ENCODE assay signal across 3 cellular contexts in the genomic region with DNA sequence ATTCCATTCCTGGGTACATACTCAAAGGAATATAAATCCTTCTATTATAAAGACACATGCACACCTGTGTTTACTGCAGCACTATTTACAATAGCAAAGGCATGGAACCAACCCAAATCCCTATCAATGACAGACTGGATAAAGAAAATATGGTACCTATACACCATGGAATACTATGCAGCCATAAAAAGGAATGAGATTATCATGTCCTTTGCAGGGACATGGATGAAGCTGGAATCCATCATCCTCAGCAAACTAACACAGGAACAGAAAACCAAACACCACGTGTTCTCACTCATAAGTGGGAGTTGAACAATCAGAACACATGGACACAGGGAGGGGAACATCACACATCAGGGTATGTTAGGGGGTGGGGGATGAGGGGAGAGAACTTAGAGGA.
TF ChIP-seq lines count a peak whose summit lies in the region.

No MANE protein-coding gene starts in this region.

TF ChIP-seq in HEK293, 187 proteins besides CTCF, POLR2A, EP300 and RAD21:
- peak; percentile 97 for TF ChIP-seq ZNF146 (tag by site-specific recombination; IDR thresholded peaks at IDR 0.05)
- TF ChIP-seq, protein P1, sequence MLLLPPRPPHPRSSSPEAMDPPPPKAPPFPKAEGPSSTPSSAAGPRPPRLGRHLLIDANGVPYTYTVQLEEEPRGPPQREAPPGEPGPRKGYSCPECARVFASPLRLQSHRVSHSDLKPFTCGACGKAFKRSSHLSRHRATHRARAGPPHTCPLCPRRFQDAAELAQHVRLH (tag by site-specific recombination; IDR thresholded peaks at IDR 0.05) = peak; percentile 52; the same call in 1 of the 2 replicates

TF ChIP-seq in K562, 482 proteins besides CTCF, POLR2A, EP300 and RAD21:
- peak; percentile 79 for TF ChIP-seq ZNF146 (CRISPR knock-in tag; IDR thresholded peaks at IDR 0.05; ENCODE audit: unreplicated experiment)

TF ChIP-seq in HepG2, 621 proteins besides CTCF, POLR2A, EP300 and RAD21:
- TF ChIP-seq, protein P2, sequence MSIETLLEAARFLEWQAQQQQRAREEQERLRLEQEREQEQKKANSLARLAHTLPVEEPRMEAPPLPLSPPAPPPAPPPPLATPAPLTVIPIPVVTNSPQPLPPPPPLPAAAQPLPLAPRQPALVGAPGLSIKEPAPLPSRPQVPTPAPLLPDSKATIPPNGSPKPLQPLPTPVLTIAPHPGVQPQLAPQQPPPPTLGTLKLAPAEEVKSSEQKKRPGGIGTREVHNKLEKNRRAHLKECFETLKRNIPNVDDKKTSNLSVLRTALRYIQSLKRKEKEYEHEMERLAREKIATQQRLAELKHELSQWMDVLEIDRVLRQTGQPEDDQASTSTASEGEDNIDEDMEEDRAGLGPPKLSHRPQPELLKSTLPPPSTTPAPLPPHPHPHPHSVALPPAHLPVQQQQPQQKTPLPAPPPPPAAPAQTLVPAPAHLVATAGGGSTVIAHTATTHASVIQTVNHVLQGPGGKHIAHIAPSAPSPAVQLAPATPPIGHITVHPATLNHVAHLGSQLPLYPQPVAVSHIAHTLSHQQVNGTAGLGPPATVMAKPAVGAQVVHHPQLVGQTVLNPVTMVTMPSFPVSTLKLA (IDR thresholded peaks at IDR 0.05) = peak; percentile 76
